8 cellular contexts compared by ENCODE assay signal in the genomic region with DNA sequence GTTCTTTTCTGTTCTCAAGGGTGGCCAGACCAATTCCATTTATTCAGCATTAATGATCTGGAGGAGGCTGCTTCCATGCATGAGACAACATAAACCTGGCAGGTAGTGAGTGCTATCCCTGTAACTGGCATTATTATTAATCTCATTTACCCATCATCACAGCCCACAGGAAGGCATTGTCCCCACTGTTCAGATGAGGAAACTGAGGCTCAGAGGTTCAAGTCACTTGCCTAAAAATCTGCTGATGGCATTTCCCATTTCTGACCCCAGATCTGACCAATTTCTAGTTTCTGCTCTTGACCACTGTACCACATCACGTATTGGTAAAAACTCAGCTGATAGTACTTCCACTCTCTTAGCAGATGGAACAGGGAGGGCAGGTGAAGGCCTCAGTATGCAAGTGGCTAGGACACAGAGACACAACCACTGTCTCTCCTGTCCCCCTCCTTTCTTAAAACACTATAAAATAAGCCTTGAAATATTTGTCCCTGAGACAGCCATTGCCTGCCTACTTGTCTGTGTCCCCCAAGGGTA. TPM values are rescaled to one million over a fixed set of nuclear protein-coding genes. Genes with fewer than 3 reads are reported as not detected.
DNase-seq lines count a peak whose midpoint lies in the region; ATAC-seq, FAIRE-seq and TF ChIP-seq lines count a peak whose summit lies in the region.

No MANE protein-coding gene starts in this region.

- H3K79me2 ChIP-seq in OCI-LY1 (ENCODE audit: insufficient read depth, low read length): peaks cover 9% of the 10 kb centered on the region

- no peak for ATAC-seq in CD8-positive, alpha-beta T cell
- ATAC-seq in GM21447 (IDR thresholded peaks at IDR 0.05; ENCODE audit: unreplicated experiment) (no peak), HG02973 (IDR thresholded peaks at IDR 0.05; ENCODE audit: unreplicated experiment) (no peak)

- TF ChIP-seq CTCF in CD8-positive, alpha-beta T cell (IDR thresholded peaks at IDR 0.05): no peak
- TF ChIP-seq CTCF in OCI-LY1 (IDR thresholded peaks at IDR 0.05; ENCODE audit: low read length): no peak
- TF ChIP-seq CTCF in ovary (IDR thresholded peaks at IDR 0.05): no peak

- POLR2A ChIA-PET in CD8-positive, alpha-beta T cell (lab: Charles Lee): interaction anchor here (1.0 to 3.4 kb wide), 7 partner anchors 12 to 50 kb away, joined by 3 to 17 read pairs (median 7); a partner anchor contains a TSS

- peaks cover 43% of the 10 kb centered on the region for H3K4me1 ChIP-seq in CD8-positive, alpha-beta T cell (ENCODE audit: insufficient read depth, low read length)
- peaks cover 84% of the 10 kb centered on the region for H3K4me1 ChIP-seq in OCI-LY1 (ENCODE audit: insufficient read depth, low read length, severe bottlenecking)
- peaks cover 48% of the 10 kb centered on the region for H3K4me1 ChIP-seq in effector memory CD4-positive, alpha-beta T cell (ENCODE audit: control insufficient read depth, insufficient read depth, low read length, poor library complexity, severe bottlenecking)
- H3K4me1 ChIP-seq in ovary (ENCODE audit: insufficient read depth): peaks cover 7% of the 10 kb centered on the region

- WGBS in ovary, 3 donors: 85 to 93% (median 88%) methylated on average over 1 of the region's 1 CpG

- H3K36me3 Mint-ChIP-seq in CD8-positive, alpha-beta T cell: peaks cover 18% of the 10 kb centered on the region

- no peaks in the 10 kb centered on the region for H3K9me3 Mint-ChIP-seq in CD8-positive, alpha-beta T cell

- peak overlapping the region; percentile 72 for H3K27ac ChIP-seq in CD8-positive, alpha-beta T cell (ENCODE audit: low read depth, low read length)
- H3K27ac ChIP-seq in OCI-LY1 (ENCODE audit: low read depth, low read length, poor library complexity, severe bottlenecking) (peak overlapping the region; percentile 85), ovary (peak overlapping the region; percentile 62 to 70)
- peak overlapping the region; percentile 89 for H3K27ac ChIP-seq in effector memory CD4-positive, alpha-beta T cell (ENCODE audit: insufficient read depth, low read length, poor library complexity, severe bottlenecking)

- peaks cover 7% of the 10 kb centered on the region; the same call in 1 of the 2 replicates for H3F3A ChIP-seq in OCI-LY1 (ENCODE audit: insufficient read depth, low read length)

- no peak for TF ChIP-seq POLR2A in ovary (IDR thresholded peaks at IDR 0.05)

- TF ChIP-seq EP300 in ovary (IDR thresholded peaks at IDR 0.05): no peak

- H3K27ac Mint-ChIP-seq in CD8-positive, alpha-beta T cell: peak overlapping the region; percentile 97

- intact Hi-C loops in CD8-positive, alpha-beta T cell (cut with DNase I, micrococcal nuclease): loop anchor here (1.0 to 2.0 kb wide), 3 partner anchors 36 to 84 kb away; a partner anchor contains a TSS
- intact Hi-C loops in ovary (cut with DNase I): no loop called here

- no peaks in the 10 kb centered on the region for H3K27me3 Mint-ChIP-seq in CD8-positive, alpha-beta T cell (ENCODE audit: low read depth)

- peak overlapping the region; percentile 88 for H3K4me2 ChIP-seq in OCI-LY1 (ENCODE audit: low read length)

- peak overlapping the region; percentile 69 for H3K4me3 ChIP-seq in CD8-positive, alpha-beta T cell (ENCODE audit: low read depth, low read length)
- H3K4me3 ChIP-seq in OCI-LY1 (ENCODE audit: low read depth, low read length, poor library complexity, severe bottlenecking): peak overlapping the region; percentile 63
- H3K4me3 ChIP-seq in effector memory CD4-positive, alpha-beta T cell (ENCODE audit: insufficient read depth, low read depth, low read length, poor library complexity, severe bottlenecking): peak overlapping the region; percentile 97
- peak overlapping the region; percentile 43 for H3K4me3 ChIP-seq in ovary

- peak overlapping the region; percentile 63 for H3K9ac ChIP-seq in OCI-LY1 (ENCODE audit: low read length)

- CTCF ChIA-PET in CD8-positive, alpha-beta T cell (lab: Charles Lee): interaction anchor here (0.9 to 2.7 kb wide), 4 partner anchors 16 to 50 kb away, joined by 3 to 12 read pairs (median 4); no protein-coding TSS in a partner anchor

- no peaks in the 10 kb centered on the region for H3K9me2 ChIP-seq in OCI-LY1 (ENCODE audit: low read depth, low read length)

- no peak for DNase-seq in CD8-positive, alpha-beta T cell
- DNase-seq in effector memory CD4-positive, alpha-beta T cell: no peak
- no peak for DNase-seq in ovary
- no peak for DNase-seq in COR-L47 (lab: John Stamatoyannopoulos, UW)
- no peak for DNase-seq in RCC 7860 (ENCODE audit: low spot score)

- peak overlapping the region; percentile 94 for H3K4me3 Mint-ChIP-seq in CD8-positive, alpha-beta T cell

- H3K27me3 ChIP-seq in CD8-positive, alpha-beta T cell (ENCODE audit: insufficient read depth, low read length): no peaks in the 10 kb centered on the region
- no peaks in the 10 kb centered on the region for H3K27me3 ChIP-seq in OCI-LY1 (ENCODE audit: insufficient read depth, low read length)
- no peaks in the 10 kb centered on the region for H3K27me3 ChIP-seq in effector memory CD4-positive, alpha-beta T cell (replicated peaks; ENCODE audit: control insufficient read depth, insufficient read depth, low read length, poor library complexity, severe bottlenecking)
- H3K27me3 ChIP-seq in ovary: no peaks in the 10 kb centered on the region

- no peaks in the 10 kb centered on the region for H3K36me3 ChIP-seq in CD8-positive, alpha-beta T cell (ENCODE audit: insufficient read depth, low read length)
- peaks cover 17% of the 10 kb centered on the region for H3K36me3 ChIP-seq in OCI-LY1 (ENCODE audit: insufficient read depth, low read length)
- no peaks in the 10 kb centered on the region for H3K36me3 ChIP-seq in effector memory CD4-positive, alpha-beta T cell (ENCODE audit: control insufficient read depth, insufficient read depth, low read length)
- no peaks in the 10 kb centered on the region for H3K36me3 ChIP-seq in ovary

- no peaks in the 10 kb centered on the region for H4K20me1 ChIP-seq in OCI-LY1 (ENCODE audit: insufficient read depth, low read length)

- no peaks in the 10 kb centered on the region for H3K9me3 ChIP-seq in CD8-positive, alpha-beta T cell (ENCODE audit: low read length)
- no peaks in the 10 kb centered on the region for H3K9me3 ChIP-seq in OCI-LY1 (ENCODE audit: low read length)
- no peaks in the 10 kb centered on the region for H3K9me3 ChIP-seq in effector memory CD4-positive, alpha-beta T cell (ENCODE audit: control insufficient read depth, low read length)
- H3K9me3 ChIP-seq in ovary: no peaks in the 10 kb centered on the region

- H2AFZ ChIP-seq in OCI-LY1 (ENCODE audit: low read length): no peak overlapping the region

- no peak for FAIRE-seq in RCC 7860 (lab: Jason Lieb, UNC)

- H3K4me1 Mint-ChIP-seq in CD8-positive, alpha-beta T cell (ENCODE audit: low read depth): peaks cover 67% of the 10 kb centered on the region

RNA-seq across cellular contexts. Expression of a gene that starts 36.1 kb away (rescaled TPM):
- 10 to 100 TPM; 34.9 to 36.4 TPM for total RNA-seq in CD8-positive, alpha-beta T cell
- total RNA-seq in ovary: 10 to 100 TPM; 10.7 to 42.4 (median 27.4) TPM
- polyA plus RNA-seq in ovary: 10 to 100 TPM; 11.4 to 24.6 TPM

Comparison
In these comparisons a context has a peak if more than half of its experiments do, and no peak if none do; other contexts are left out.
1. H3K4me3 ChIP-seq: peak in every context shown above with its lines; median percentile 97 in effector memory CD4-positive, alpha-beta T cell; 69 in CD8-positive, alpha-beta T cell; 63 in OCI-LY1; 43 in ovary.
2. intact Hi-C loops: an anchor here in CD8-positive, alpha-beta T cell (1.0 to 2.0 kb wide); none called in ovary.